In genomic region chr4:170047774-170048354, GRCh38 we compare ENCODE assay signal across 9 cellular contexts. TPM values are rescaled to one million over a fixed set of nuclear protein-coding genes. Genes with fewer than 3 reads are reported as not detected.
DNase-seq lines count a peak whose midpoint lies in the region; ATAC-seq and TF ChIP-seq lines count a peak whose summit lies in the region.
"Had no signal": no experiment of that assay in that cellular context is flagged by ENCODE, and none has a peak within 500 bp of the region (broad histone marks: within the 10 kb centered on the region; RNA-seq: fewer than 3 reads in every experiment).

No MANE protein-coding gene starts in this region.

- no peaks in the 10 kb centered on the region for H3K9me2 ChIP-seq in OCI-LY7 (ENCODE audit: insufficient read depth, low read length)

- H3K27ac Mint-ChIP-seq in activated T-cell treated with anti-CD3 and anti-CD28 coated beads, Interleukin-2, amount 50 U/mL, for 72 hours: no peak overlapping the region
- H3K27ac Mint-ChIP-seq: activated naive CD8-positive, alpha-beta T cell had no signal

- H3K9me3 ChIP-seq in OCI-LY7 (ENCODE audit: low read length): no peaks in the 10 kb centered on the region

- TF ChIP-seq CTCF in OCI-LY7 (conservative IDR thresholded peaks at IDR 0.05; ENCODE audit: low read length): peak; percentile 92

- H3K27me3 Mint-ChIP-seq in activated T-cell treated with anti-CD3 and anti-CD28 coated beads, Interleukin-2, amount 50 U/mL, for 72 hours (ENCODE audit: low read depth): peaks cover 5% of the 10 kb centered on the region
- H3K27me3 Mint-ChIP-seq: activated naive CD8-positive, alpha-beta T cell had no signal

- no peak for TF ChIP-seq POLR2A in GM18505 (IDR thresholded peaks at IDR 0.05; ENCODE audit: borderline replicate concordance, extremely low read depth, insufficient read depth, insufficient read length)

- ATAC-seq in HG03159 (IDR thresholded peaks at IDR 0.05; ENCODE audit: unreplicated experiment) (peak; percentile 64), GM18505 (IDR thresholded peaks at IDR 0.05; ENCODE audit: unreplicated experiment) (no peak), HG03342 (IDR thresholded peaks at IDR 0.05; ENCODE audit: unreplicated experiment) (no peak)
- ATAC-seq in activated T-cell treated with anti-CD3 and anti-CD28 coated beads, Interleukin-2, amount 50 U/mL, for 72 hours (replicated peaks in 1 of 2): no peak

- BruUV-seq in OCI-LY7 (replicated peaks; lab: Mats Ljungman, UMichigan): no TSS peak

- H3K27ac ChIP-seq in OCI-LY7 (ENCODE audit: low read depth, low read length, poor library complexity, severe bottlenecking): no peak overlapping the region

- CTCF ChIA-PET in OCI-LY7 (lab: Charles Lee; ENCODE audit: unreplicated experiment): no interaction called here

- intact Hi-C loops in OCI-LY7 (cut with micrococcal nuclease; ENCODE audit: unreplicated experiment): loop anchor here (2.0 to 5.0 kb wide), 2 partner anchors 237 to 436 kb away; partner anchors contain the start of gene NEK1

- no peaks in the 10 kb centered on the region for H3K4me1 Mint-ChIP-seq in activated T-cell treated with anti-CD3 and anti-CD28 coated beads, Interleukin-2, amount 50 U/mL, for 72 hours (ENCODE audit: low read depth)

- no peak overlapping the region for H3K4me3 ChIP-seq in OCI-LY7 (ENCODE audit: low read depth, low read length, poor library complexity, severe bottlenecking)

- POLR2A ChIA-PET in OCI-LY7 (lab: Charles Lee): interaction anchor here (0.5 to 1.1 kb wide), 2 partner anchors 237 to 1038 kb away, joined by 3 to 4 read pairs; partner anchors contain the start of gene CBR4

- no peaks in the 10 kb centered on the region for H3K4me1 ChIP-seq in OCI-LY7 (ENCODE audit: insufficient read depth, low read length, poor library complexity, severe bottlenecking)

- H3K36me3 Mint-ChIP-seq in activated T-cell treated with anti-CD3 and anti-CD28 coated beads, Interleukin-2, amount 50 U/mL, for 72 hours (ENCODE audit: insufficient read depth in 2 of 2): no peaks in the 10 kb centered on the region
- H3K36me3 Mint-ChIP-seq: activated naive CD8-positive, alpha-beta T cell had no signal

- H3K4me2 ChIP-seq in OCI-LY7 (ENCODE audit: low read length): no peak overlapping the region

- no peak overlapping the region for H3K4me3 Mint-ChIP-seq in activated T-cell treated with anti-CD3 and anti-CD28 coated beads, Interleukin-2, amount 50 U/mL, for 72 hours
- H3K4me3 Mint-ChIP-seq: activated naive CD8-positive, alpha-beta T cell had no signal

- no peaks in the 10 kb centered on the region for H3K36me3 ChIP-seq in OCI-LY7 (ENCODE audit: insufficient read depth, low read length)

- no peaks in the 10 kb centered on the region for H3K79me2 ChIP-seq in OCI-LY7 (ENCODE audit: insufficient read depth, low read depth, low read length)

- no peak overlapping the region for H2AFZ ChIP-seq in OCI-LY7 (ENCODE audit: low read length)

- no peaks in the 10 kb centered on the region for H3K9me3 Mint-ChIP-seq in activated T-cell treated with anti-CD3 and anti-CD28 coated beads, Interleukin-2, amount 50 U/mL, for 72 hours

- H4K20me1 ChIP-seq in OCI-LY7 (ENCODE audit: insufficient read depth, low read length): no peaks in the 10 kb centered on the region

- DNase-seq in DMS114 treated with DMSO at 0.1 percent for 48 hours (lab: John Stamatoyannopoulos, UW; ENCODE audit: unreplicated experiment) (peak; percentile 49), OCI-LY7 (ENCODE audit: low spot score) (peak; percentile 62), glomerular endothelial cell (ENCODE audit: extremely low read depth, low read depth, low spot score) (peak; percentile 52), renal cortical epithelial cell (ENCODE audit: low read depth) (peak; percentile 70)
- DNase-seq in activated T-cell treated with anti-CD3 and anti-CD28 coated beads, Interleukin-2, amount 50 U/mL, for 72 hours: peak; percentile 42 to 57

RNA-seq across cellular contexts. Expression of gene MFAP3L, which starts 21.7 kb away (rescaled TPM):
- total RNA-seq in OCI-LY7 (2014; rRNA removed; shearing (Covaris generic)): not detected in 2 replicates
- not detected in 2 replicates for total RNA-seq in OCI-LY7 (2022)
- total RNA-seq in activated T-cell treated with anti-CD3 and anti-CD28 coated beads, Interleukin-2, amount 50 U/mL, for 72 hours: 1 to 10 TPM; 1.2 to 1.7 TPM
- 1.6 and 3.1 TPM in 2 replicates for total RNA-seq in glomerular endothelial cell
- total RNA-seq in renal cortical epithelial cell: 19.6 and 93.0 TPM in 2 replicates

RNA-seq across cellular contexts. Expression of gene AADAT, which starts 41.9 kb away (rescaled TPM):
- not detected in 2 replicates for total RNA-seq in OCI-LY7 (2014; rRNA removed; shearing (Covaris generic))
- total RNA-seq in OCI-LY7 (2022): not detected in 2 replicates
- total RNA-seq in activated T-cell treated with anti-CD3 and anti-CD28 coated beads, Interleukin-2, amount 50 U/mL, for 72 hours: under 1 TPM in 1 of 2 donors, not detected in 1; 0.38 TPM
- total RNA-seq in glomerular endothelial cell: 2.2 and 9.7 TPM in 2 replicates
- total RNA-seq in renal cortical epithelial cell: 1.6 and 5.9 TPM in 2 replicates
